In the genomic region with DNA sequence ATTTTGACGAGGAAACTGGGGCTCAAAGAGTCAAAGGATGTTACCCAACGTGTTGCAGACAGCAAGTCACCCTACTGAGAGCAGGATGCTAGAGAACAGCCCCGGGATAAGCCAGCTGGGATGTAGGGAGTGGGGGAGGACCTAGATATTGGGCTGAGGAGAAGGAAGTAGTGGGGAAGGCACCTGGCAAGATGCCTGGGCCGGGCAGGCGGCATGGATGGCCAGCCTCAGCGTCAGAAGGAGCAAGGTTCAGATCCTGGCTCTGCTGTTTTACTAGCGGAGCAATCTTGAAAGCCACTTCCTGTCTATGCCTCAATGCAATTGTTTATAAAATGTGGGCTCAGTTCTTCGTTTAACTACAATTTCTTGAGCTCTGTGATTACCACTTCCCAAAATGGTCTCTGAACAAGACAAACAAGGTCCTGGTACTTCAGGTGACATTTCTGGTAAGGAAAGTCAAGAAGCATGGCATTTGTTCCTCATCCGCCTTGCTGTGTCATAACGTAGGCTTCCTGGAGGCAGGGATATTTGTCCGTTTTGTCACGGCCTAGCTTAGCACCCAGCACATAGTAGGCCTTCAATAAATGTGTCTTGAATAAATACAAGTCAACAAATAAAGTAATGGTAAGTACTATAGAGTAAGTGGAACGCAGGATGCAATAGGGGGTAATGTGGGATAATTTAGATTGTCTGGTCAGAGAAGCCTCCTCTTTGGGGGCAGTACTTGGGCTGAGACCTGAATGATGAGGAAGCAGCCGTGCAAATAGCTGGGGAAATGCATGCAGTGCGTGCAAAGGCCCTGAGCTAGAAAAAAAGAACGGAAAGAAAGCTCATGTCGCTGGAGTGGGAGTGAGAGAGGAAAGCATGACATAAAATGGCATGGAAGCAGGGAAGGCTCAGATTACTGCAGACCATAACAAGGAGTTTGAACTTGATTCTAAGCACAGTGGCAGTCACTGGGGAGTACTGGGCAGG, we compare ENCODE assay signal across 2 cellular contexts.
TF ChIP-seq lines count a peak whose summit lies in the region.

No MANE protein-coding gene starts in this region.

TF ChIP-seq in IMR-90, 13 proteins besides CTCF, POLR2A, EP300 and RAD21:
- no peak for TF ChIP-seq RFX5 (IDR thresholded peaks at IDR 0.05; ENCODE audit: low read depth, low read length)
- no peak for TF ChIP-seq RCOR1 (IDR thresholded peaks at IDR 0.05; ENCODE audit: insufficient replicate concordance, low read length)
- no peak for TF ChIP-seq FOS (IDR thresholded peaks at IDR 0.05; ENCODE audit: low read depth, low read length)
- no peak for TF ChIP-seq MXI1 (IDR thresholded peaks at IDR 0.05; ENCODE audit: borderline replicate concordance, low read depth, low read length)

TF ChIP-seq in K562, 482 proteins besides CTCF, POLR2A, EP300 and RAD21:
- TF ChIP-seq NCOA6 (IDR thresholded peaks at IDR 0.05) (no peak), CSDE1 (IDR thresholded peaks at IDR 0.05) (no peak), ZKSCAN1 (IDR thresholded peaks at IDR 0.05; ENCODE audit: low read depth, low read length) (peak; percentile 71; the same call in 1 of the 2 replicates)
